ENCODE assay signal across 11 cellular contexts in the genomic region with DNA sequence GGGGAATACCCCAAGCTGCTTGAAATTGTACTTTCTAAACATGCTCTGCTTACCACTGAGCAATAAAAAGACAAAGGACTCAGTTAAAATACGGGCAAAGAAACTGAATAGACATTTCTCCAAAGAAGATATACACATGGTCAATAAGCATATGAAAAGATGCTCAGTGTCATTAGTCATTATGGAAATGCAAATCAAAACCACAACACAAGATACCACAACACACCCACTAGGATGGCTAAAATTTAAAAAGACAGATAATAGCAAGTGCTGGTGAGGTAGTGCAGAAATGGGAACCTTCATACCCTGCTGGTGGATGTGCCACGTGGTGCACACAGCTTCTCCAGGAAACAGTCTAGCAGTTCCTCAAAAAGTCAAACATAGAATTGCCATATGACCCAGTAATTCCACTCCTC. TPM values are rescaled to one million over a fixed set of nuclear protein-coding genes. Genes with fewer than 3 reads are reported as not detected.
DNase-seq lines count a peak whose midpoint lies in the region; ATAC-seq and TF ChIP-seq lines count a peak whose summit lies in the region.
"Had no signal": no experiment of that assay in that cellular context is flagged by ENCODE, and none has a peak within 500 bp of the region (broad histone marks: within the 10 kb centered on the region; RNA-seq: fewer than 3 reads in every experiment).

No MANE protein-coding gene starts in this region.

- H3K27me3 Mint-ChIP-seq in activated CD4-positive, alpha-beta memory T cell treated with anti-CD3 and anti-CD28 coated beads for 36 hours: no peaks in the 10 kb centered on the region
- H3K27me3 Mint-ChIP-seq in activated CD4-positive, alpha-beta memory T cell treated with anti-CD3 and anti-CD28 coated beads, Interleukin-2, amount 10 ng/mL, durations not matched to agents 7 days and 5 days: peaks cover 1% of the 10 kb centered on the region
- peaks cover 15% of the 10 kb centered on the region for H3K27me3 Mint-ChIP-seq in activated naive CD8-positive, alpha-beta T cell treated with anti-CD3 and anti-CD28 coated beads for 36 hours
- H3K27me3 Mint-ChIP-seq in MCF 10A (ENCODE audit: insufficient read depth, unreplicated experiment) (no peaks in the 10 kb centered on the region), Calu3 (ENCODE audit: unreplicated experiment) (no peaks in the 10 kb centered on the region)
- H3K27me3 Mint-ChIP-seq: IgD-negative memory B cell had no signal

- H3K4me1 Mint-ChIP-seq in activated CD4-positive, alpha-beta memory T cell treated with anti-CD3 and anti-CD28 coated beads for 36 hours (ENCODE audit: low read depth): peaks cover 18% of the 10 kb centered on the region
- peaks cover 73% of the 10 kb centered on the region for H3K4me1 Mint-ChIP-seq in activated CD4-positive, alpha-beta memory T cell treated with anti-CD3 and anti-CD28 coated beads, Interleukin-2, amount 10 ng/mL, durations not matched to agents 7 days and 5 days
- peaks cover 56% of the 10 kb centered on the region for H3K4me1 Mint-ChIP-seq in activated naive CD8-positive, alpha-beta T cell treated with anti-CD3 and anti-CD28 coated beads for 36 hours
- H3K4me1 Mint-ChIP-seq in MCF 10A (ENCODE audit: insufficient read depth, unreplicated experiment) (no peaks in the 10 kb centered on the region), Calu3 (ENCODE audit: low read depth, unreplicated experiment) (peaks cover 37% of the 10 kb centered on the region)

- H3K4me3 Mint-ChIP-seq in activated CD4-positive, alpha-beta memory T cell treated with anti-CD3 and anti-CD28 coated beads for 36 hours: no peak overlapping the region
- H3K4me3 Mint-ChIP-seq in activated CD4-positive, alpha-beta memory T cell treated with anti-CD3 and anti-CD28 coated beads, Interleukin-2, amount 10 ng/mL, durations not matched to agents 7 days and 5 days: no peak overlapping the region
- H3K4me3 Mint-ChIP-seq in activated naive CD8-positive, alpha-beta T cell treated with anti-CD3 and anti-CD28 coated beads for 36 hours: no peak overlapping the region
- no peak overlapping the region for H3K4me3 Mint-ChIP-seq in MCF 10A (ENCODE audit: unreplicated experiment)
- H3K4me3 Mint-ChIP-seq in Calu3 (ENCODE audit: low read depth, unreplicated experiment): no peak overlapping the region
- H3K4me3 Mint-ChIP-seq: IgD-negative memory B cell had no signal

- H3K27ac Mint-ChIP-seq in activated CD4-positive, alpha-beta memory T cell treated with anti-CD3 and anti-CD28 coated beads for 36 hours: peak overlapping the region; percentile 30
- no peak overlapping the region for H3K27ac Mint-ChIP-seq in activated CD4-positive, alpha-beta memory T cell treated with anti-CD3 and anti-CD28 coated beads, Interleukin-2, amount 10 ng/mL, durations not matched to agents 7 days and 5 days
- peak overlapping the region; percentile 11 for H3K27ac Mint-ChIP-seq in activated naive CD8-positive, alpha-beta T cell treated with anti-CD3 and anti-CD28 coated beads for 36 hours
- H3K27ac Mint-ChIP-seq in MCF 10A (ENCODE audit: low read depth, unreplicated experiment): no peak overlapping the region
- no peak overlapping the region for H3K27ac Mint-ChIP-seq in Calu3 (ENCODE audit: unreplicated experiment)
- H3K27ac Mint-ChIP-seq: IgD-negative memory B cell had no signal

- intact Hi-C loops in activated CD4-positive, alpha-beta memory T cell treated with anti-CD3 and anti-CD28 coated beads for 36 hours (cut with micrococcal nuclease): no loop called here
- intact Hi-C loops in MCF 10A (cut with micrococcal nuclease) (no loop called here), Calu3 (cut with micrococcal nuclease; ENCODE audit: unreplicated experiment) (no loop called here)

- peak; percentile 42 for ATAC-seq in HG02642 (IDR thresholded peaks at IDR 0.05; ENCODE audit: poor library complexity, unreplicated experiment)
- peak; percentile 29 for ATAC-seq in stimulated activated naive CD8-positive, alpha-beta T cell treated with anti-CD3 and anti-CD28 coated beads, Interleukin-15, Interleukin-2, amounts not matched to agents 100 U/mL and 50 U/mL, for 24 hours
- ATAC-seq: A549 had no signal

- CTCF ChIA-PET in activated CD4-positive, alpha-beta memory T cell treated with anti-CD3 and anti-CD28 coated beads for 36 hours (lab: Charles Lee): interaction anchor here (0.6 to 1.8 kb wide), 3 partner anchors 11 to 337 kb away, joined by 3 to 11 read pairs (median 8); no protein-coding TSS in a partner anchor
- CTCF ChIA-PET in activated CD4-positive, alpha-beta memory T cell treated with anti-CD3 and anti-CD28 coated beads, Interleukin-2, amount 10 ng/mL, durations not matched to agents 7 days and 5 days (lab: Charles Lee): interaction anchor here (1.1 to 6.5 kb wide), 3 partner anchors 12 to 71 kb away, joined by 3 to 30 read pairs (median 4); no protein-coding TSS in a partner anchor
- CTCF ChIA-PET in MCF 10A (lab: Yijun Ruan, JAX) (no interaction called here), Calu3 (lab: Charles Lee) (interaction anchor here (1.2 kb wide), 1 partner anchor 11 kb away, joined by 4 read pairs; no protein-coding TSS in a partner anchor)

- TF ChIP-seq CTCF in MCF 10A (IDR thresholded peaks at IDR 0.05; ENCODE audit: unreplicated experiment): no peak
- no peak for TF ChIP-seq CTCF in Calu3 (IDR thresholded peaks at IDR 0.05; ENCODE audit: unreplicated experiment)

- BruUV-seq in MCF 10A (replicated peaks; lab: Mats Ljungman, UMichigan) (no TSS peak), Calu3 (replicated peaks; lab: Mats Ljungman, UMichigan) (no TSS peak)

- POLR2A ChIA-PET in activated CD4-positive, alpha-beta memory T cell treated with anti-CD3 and anti-CD28 coated beads for 36 hours (lab: Charles Lee): interaction anchor here (1.5 kb wide), 1 partner anchor 10 kb away, joined by 4 read pairs; no protein-coding TSS in a partner anchor
- POLR2A ChIA-PET in activated CD4-positive, alpha-beta memory T cell treated with anti-CD3 and anti-CD28 coated beads, Interleukin-2, amount 10 ng/mL, durations not matched to agents 7 days and 5 days (lab: Charles Lee): interaction anchor here (1.3 to 5.6 kb wide), 4 partner anchors 10 to 23 kb away, joined by 3 to 75 read pairs (median 8); no protein-coding TSS in a partner anchor
- POLR2A ChIA-PET in MCF 10A (lab: Yijun Ruan, JAX): no interaction called here

- peaks cover 9% of the 10 kb centered on the region for H3K9me3 Mint-ChIP-seq in activated CD4-positive, alpha-beta memory T cell treated with anti-CD3 and anti-CD28 coated beads for 36 hours
- peaks cover 9% of the 10 kb centered on the region for H3K9me3 Mint-ChIP-seq in activated CD4-positive, alpha-beta memory T cell treated with anti-CD3 and anti-CD28 coated beads, Interleukin-2, amount 10 ng/mL, durations not matched to agents 7 days and 5 days
- peaks cover 13% of the 10 kb centered on the region for H3K9me3 Mint-ChIP-seq in activated naive CD8-positive, alpha-beta T cell treated with anti-CD3 and anti-CD28 coated beads for 36 hours
- H3K9me3 Mint-ChIP-seq in MCF 10A (ENCODE audit: unreplicated experiment) (no peaks in the 10 kb centered on the region), Calu3 (ENCODE audit: low read depth, unreplicated experiment) (no peaks in the 10 kb centered on the region)

- peaks cover 8% of the 10 kb centered on the region for H3K36me3 Mint-ChIP-seq in activated CD4-positive, alpha-beta memory T cell treated with anti-CD3 and anti-CD28 coated beads for 36 hours
- peaks cover 33% of the 10 kb centered on the region for H3K36me3 Mint-ChIP-seq in activated CD4-positive, alpha-beta memory T cell treated with anti-CD3 and anti-CD28 coated beads, Interleukin-2, amount 10 ng/mL, durations not matched to agents 7 days and 5 days (ENCODE audit: low read depth)
- peaks cover 22% of the 10 kb centered on the region for H3K36me3 Mint-ChIP-seq in activated naive CD8-positive, alpha-beta T cell treated with anti-CD3 and anti-CD28 coated beads for 36 hours
- H3K36me3 Mint-ChIP-seq in MCF 10A (ENCODE audit: insufficient read depth, unreplicated experiment) (no peaks in the 10 kb centered on the region), Calu3 (ENCODE audit: insufficient read depth, unreplicated experiment) (no peaks in the 10 kb centered on the region)
- H3K36me3 Mint-ChIP-seq: IgD-negative memory B cell had no signal

- no peak for DNase-seq in activated CD4-positive, alpha-beta memory T cell treated with anti-CD3 and anti-CD28 coated beads for 36 hours
- no peak for DNase-seq in activated CD4-positive, alpha-beta memory T cell treated with anti-CD3 and anti-CD28 coated beads, Interleukin-2, amount 10 ng/mL, durations not matched to agents 7 days and 5 days
- DNase-seq in activated naive CD8-positive, alpha-beta T cell treated with anti-CD3 and anti-CD28 coated beads for 36 hours: no peak
- no peak for DNase-seq in stimulated activated naive CD8-positive, alpha-beta T cell treated with anti-CD3 and anti-CD28 coated beads, Interleukin-15, Interleukin-2, amounts not matched to agents 100 U/mL and 50 U/mL, for 24 hours
- DNase-seq in MCF 10A (ENCODE audit: unreplicated experiment): no peak
- no peak for DNase-seq in hippocampal formation (lab: John Stamatoyannopoulos, UW)
- DNase-seq in Calu3: no peak
- DNase-seq: cerebellar nuclear complex had no signal

RNA-seq across cellular contexts. Expression of a gene that starts 21.3 kb away (rescaled TPM):
- total RNA-seq in activated CD4-positive, alpha-beta memory T cell treated with anti-CD3 and anti-CD28 coated beads for 36 hours: 10 to 100 TPM; 35.3 to 40.4 TPM
- 10 to 100 TPM; 43.0 to 43.7 TPM for total RNA-seq in activated CD4-positive, alpha-beta memory T cell treated with anti-CD3 and anti-CD28 coated beads, Interleukin-2, amount 10 ng/mL, durations not matched to agents 7 days and 5 days
- total RNA-seq in activated naive CD8-positive, alpha-beta T cell treated with anti-CD3 and anti-CD28 coated beads for 36 hours: 1 to 10 TPM; 8.2 to 8.5 TPM
- total RNA-seq in MCF 10A (2022) (15.2 and 17.2 TPM in 2 replicates), Calu3 (2022) (10.0 and 14.7 TPM in 2 replicates)

Comparison
In these comparisons a context has a peak if more than half of its experiments do, and no peak if none do; other contexts are left out.
1. H3K27ac Mint-ChIP-seq: peak in activated CD4-positive, alpha-beta memory T cell treated with anti-CD3 and anti-CD28 coated beads for 36 hours (single experiment) and activated naive CD8-positive, alpha-beta T cell treated with anti-CD3 and anti-CD28 coated beads for 36 hours (single experiment); none in activated CD4-positive, alpha-beta memory T cell treated with anti-CD3 and anti-CD28 coated beads, Interleukin-2, amount 10 ng/mL, durations not matched to agents 7 days and 5 days (single experiment), MCF 10A (single experiment) and Calu3 (single experiment).